7 cellular contexts compared by ENCODE assay signal in the genomic region with DNA sequence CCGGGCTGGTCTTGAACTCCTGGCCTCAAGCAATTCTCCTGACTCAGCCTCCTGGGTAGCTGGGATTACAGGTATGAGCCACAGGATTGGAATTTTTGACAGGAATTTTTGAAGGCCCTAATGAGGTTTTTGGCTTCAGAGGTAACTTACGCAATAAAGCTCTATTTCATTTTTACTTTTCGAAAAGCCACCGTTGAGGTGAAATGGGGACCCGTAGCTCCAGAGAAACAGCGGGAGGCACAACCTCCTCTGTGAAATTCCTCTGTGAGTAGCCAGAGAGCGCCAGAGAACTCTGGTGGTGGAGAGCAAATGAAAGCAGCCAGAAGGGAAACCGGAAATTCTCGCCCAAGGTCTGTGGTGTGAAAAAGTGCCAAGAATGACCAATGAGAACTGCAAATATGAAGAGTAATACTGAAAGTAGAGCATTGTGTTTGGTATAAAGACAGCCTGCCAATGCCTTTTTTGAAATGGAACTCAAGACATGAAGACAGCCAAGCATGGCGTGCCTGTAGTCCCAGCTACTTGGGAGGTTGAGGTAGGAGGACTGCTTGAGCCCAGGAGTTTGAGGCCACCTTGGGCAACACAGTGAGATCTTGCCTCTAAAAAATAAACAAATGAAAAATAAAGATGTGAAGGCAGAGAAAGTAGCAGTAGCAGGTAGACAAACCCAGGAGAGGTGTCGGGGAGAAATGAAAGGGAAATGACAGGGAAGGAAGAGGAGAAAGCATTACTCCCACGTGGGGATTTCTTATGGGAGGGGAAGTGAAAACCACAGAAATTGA. TPM values are rescaled to one million over a fixed set of nuclear protein-coding genes. Genes with fewer than 3 reads are reported as not detected.
DNase-seq lines count a peak whose midpoint lies in the region; ATAC-seq, FAIRE-seq and TF ChIP-seq lines count a peak whose summit lies in the region.

No MANE protein-coding gene starts in this region.

- no peak overlapping the region for H2AK5ac ChIP-seq in H9 (ENCODE audit: insufficient read length, low read length)

- H2BK15ac ChIP-seq in H9 (ENCODE audit: low read depth, low read length) = no peak overlapping the region; the same call in 1 of the 2 replicates

- WGBS in H9 (ENCODE audit: extremely low coverage, insufficient read length, low lambda C conversion rate) = no CpG with 5 or more reads among the region's 12 CpGs
- WGBS in lung, 2 donors = 36 to 48% methylated on average over 12 of the region's 12 CpGs

- no peak overlapping the region for H3K9ac ChIP-seq in H9 (ENCODE audit: extremely low read depth, insufficient read length, low read length)

- no peak overlapping the region for H2BK5ac ChIP-seq in H9 (ENCODE audit: insufficient read length, low read length)

- H3K27me3 ChIP-seq in H9 (ENCODE audit: insufficient read depth, low read length) (no peaks in the 10 kb centered on the region), lung (ENCODE audit: control insufficient read depth, insufficient read depth) (no peaks in the 10 kb centered on the region)

- H3K23ac ChIP-seq in H9 (ENCODE audit: insufficient read length, low read depth, low read length) = no peak overlapping the region

- H3K9me3 Mint-ChIP-seq in H9 = no peaks in the 10 kb centered on the region

- H4K91ac ChIP-seq in H9 (ENCODE audit: insufficient read length, low read depth, low read length) = no peak overlapping the region

- H2BK120ac ChIP-seq in H9 (ENCODE audit: low read depth, low read length, poor library complexity, severe bottlenecking) = no peak overlapping the region

- H3K4ac ChIP-seq in H9 (ENCODE audit: low read depth, low read length) = no peak overlapping the region

- peaks cover 0 to 8% of the 10 kb centered on the region in 2 experiments; a peak in 1 of 4 replicates for H3K4me1 Mint-ChIP-seq in H9

- peak; percentile 41 for DNase-seq in GM12891 (ENCODE audit: insufficient read length, low spot score)
- DNase-seq in H9 = peak; percentile 72
- DNase-seq in LNCaP clone FGC (ENCODE audit: low read depth) = peak; percentile 75
- DNase-seq in cerebellar cortex (ENCODE audit: low spot score) = peak; percentile 22
- peak; percentile 69 for DNase-seq in lung (ENCODE audit: low spot score)
- peak; percentile 59 to 75 for DNase-seq in stimulated activated CD8-positive, alpha-beta memory T cell treated with anti-CD3 and anti-CD28 coated beads, Interleukin-7, amount 100 ng/mL, for 48 hours (ENCODE audit: extremely low read depth in 1 of 2, low read depth in 1 of 2)

- no peak overlapping the region for H2BK12ac ChIP-seq in H9 (ENCODE audit: insufficient read length, low read depth, low read length)

- no peak overlapping the region for H4K8ac ChIP-seq in H9 (replicated peaks; ENCODE audit: insufficient read length, low read depth, low read length)

- no peaks in the 10 kb centered on the region for H3K36me3 ChIP-seq in lung (ENCODE audit: control insufficient read depth in 2 of 2, insufficient read depth in 2 of 2, low read length in 2 of 2)

- H3K23me2 ChIP-seq in H9 (ENCODE audit: insufficient read length, low read depth, low read length, poor library complexity, severe bottlenecking) = no peaks in the 10 kb centered on the region

- no peaks in the 10 kb centered on the region for H3K79me2 ChIP-seq in H9 (ENCODE audit: insufficient read depth, low read length)

- H3T11ph ChIP-seq in H9 (ENCODE audit: low read length) = no peak overlapping the region

- no peaks in the 10 kb centered on the region for H3K36me3 Mint-ChIP-seq in H9 (ENCODE audit: insufficient read depth in 1 of 3, low read depth in 3 of 3)

- H3K18ac ChIP-seq in H9 (ENCODE audit: insufficient read length, low read depth, low read length) = no peak overlapping the region

- H3K14ac ChIP-seq in H9 (ENCODE audit: insufficient read depth, low read length) = no peak overlapping the region

- TF ChIP-seq CTCF in H9 (conservative IDR thresholded peaks at IDR 0.05) (peak; percentile 71), LNCaP clone FGC (IDR thresholded peaks at IDR 0.05; ENCODE audit: control insufficient read depth, extremely low read depth, insufficient read depth) (peak; percentile 73), WI38 (IDR thresholded peaks at IDR 0.05; ENCODE audit: low read depth, low read length) (0 out of 2 replicates have a peak, but pooled peaks have one; percentile 25), lung (IDR thresholded peaks at IDR 0.05; ENCODE audit: control extremely low read depth, extremely low read depth) (peak; percentile 52)

- no peak overlapping the region for H3K27ac ChIP-seq in H9 (ENCODE audit: insufficient read length, low read depth, low read length)
- peak overlapping the region in 1 of 2 donors; percentile 72 for H3K27ac ChIP-seq in lung (ENCODE audit: low read depth in 1 of 2, low read length in 1 of 2)

- no peak overlapping the region for H3K4me3 ChIP-seq in LNCaP clone FGC (ENCODE audit: low read depth, low read length)
- H3K4me3 ChIP-seq in WI38 (ENCODE audit: low read depth, low read length) = no peak overlapping the region
- H3K4me3 ChIP-seq in lung = no peak overlapping the region

- no peaks in the 10 kb centered on the region for H3K9me3 ChIP-seq in H9 (ENCODE audit: control insufficient read depth, low read depth, low read length)
- H3K9me3 ChIP-seq in lung (ENCODE audit: control insufficient read depth in 2 of 2, insufficient read depth in 1 of 2, low read length in 1 of 2) = no peaks in the 10 kb centered on the region

- H2BK20ac ChIP-seq in H9 (ENCODE audit: low read depth, low read length, poor library complexity, severe bottlenecking) = no peak overlapping the region

- H4K5ac ChIP-seq in H9 (ENCODE audit: insufficient read length, low read depth, low read length) = no peak overlapping the region

- peak; percentile 76 for ATAC-seq in lung (ENCODE audit: insufficient read depth, low FRiP score)

- H2AFZ ChIP-seq in H9 (ENCODE audit: low read length) = no peak overlapping the region

- peak; percentile 94 for FAIRE-seq in GM12891 (lab: Jason Lieb, UNC)

- H3K4me1 ChIP-seq in H9 (ENCODE audit: insufficient read depth, low read length) (no peaks in the 10 kb centered on the region), lung (ENCODE audit: control insufficient read depth in 2 of 2, insufficient read depth in 2 of 2, low read length in 2 of 2) (no peaks in the 10 kb centered on the region)

- H4K20me1 ChIP-seq in H9 (ENCODE audit: control insufficient read depth, insufficient read depth, insufficient read length) = no peaks in the 10 kb centered on the region

- no peaks in the 10 kb centered on the region for H3K27me3 Mint-ChIP-seq in H9 (ENCODE audit: low read depth)

- H3K56ac ChIP-seq in H9 (ENCODE audit: insufficient read length, low read depth, low read length) = no peak overlapping the region

- no peaks in the 10 kb centered on the region for H3K79me1 ChIP-seq in H9 (ENCODE audit: insufficient read depth, low read depth, low read length, poor library complexity, severe bottlenecking)

- no peak overlapping the region for H3K4me2 ChIP-seq in H9 (ENCODE audit: insufficient read depth, insufficient read length, low read length)

- no peak overlapping the region for H3K27ac Mint-ChIP-seq in H9

- TF ChIP-seq POLR2A in GM12891 (IDR thresholded peaks at IDR 0.05; ENCODE audit: low read depth, low read length) = peak; percentile 76

- no peak overlapping the region for H3K4me3 Mint-ChIP-seq in H9

TF ChIP-seq in GM12891, 5 proteins besides CTCF, POLR2A, EP300 and RAD21:
- TF ChIP-seq POLR2AphosphoS5 (IDR thresholded peaks at IDR 0.05; ENCODE audit: low read depth, low read length) (peak; percentile 64), SPI1 (IDR thresholded peaks at IDR 0.05; ENCODE audit: low read depth, low read length) (peak; percentile 95), PAX5 (IDR thresholded peaks at IDR 0.05; ENCODE audit: insufficient read depth, low read length, severe bottlenecking) (no peak), TAF1 (IDR thresholded peaks at IDR 0.05; ENCODE audit: low read depth, low read length) (no peak), POU2F2 (IDR thresholded peaks at IDR 0.05; ENCODE audit: low read depth, low read length) (peak; percentile 48; the same call in 1 of the 2 replicates)

RNA-seq across cellular contexts. Expression of gene TMEM131L, which starts 33.0 kb away (rescaled TPM):
- polyA plus RNA-seq in GM12891 (2012; ENCODE audit: low read depth, missing spikeins) = 50.3 TPM
- total RNA-seq in H9 (2021) (14.6 and 15.9 TPM in 2 replicates), lung (10 to 100 TPM; 16.8 to 40.6 TPM)
- 1 to 10 TPM; 2.9 to 6.8 TPM for polyA plus RNA-seq in lung

Comparison
In these comparisons a context has a peak if more than half of its experiments do, and no peak if none do; other contexts are left out.
1. DNase-seq: peak in every context shown above with its lines; median percentile 75 in LNCaP clone FGC; 72 in H9; 69 in lung; 67 in stimulated activated CD8-positive, alpha-beta memory T cell treated with anti-CD3 and anti-CD28 coated beads, Interleukin-7, amount 100 ng/mL, for 48 hours; 41 in GM12891; 22 in cerebellar cortex.